ENCODE assay signal across 11 cellular contexts in genomic region chr1:115771094-115771846, GRCh38. TPM values are rescaled to one million over a fixed set of nuclear protein-coding genes. Genes with fewer than 3 reads are reported as not detected.
DNase-seq lines count a peak whose midpoint lies in the region; ATAC-seq and TF ChIP-seq lines count a peak whose summit lies in the region.
"Had no signal": no experiment of that assay in that cellular context is flagged by ENCODE, and none has a peak within 500 bp of the region (broad histone marks: within the 10 kb centered on the region; RNA-seq: fewer than 3 reads in every experiment).

No MANE protein-coding gene starts in this region.

- H3K27ac ChIP-seq in coronary artery (peak overlapping the region; percentile 50 to 65), substantia nigra (ENCODE audit: low read depth, low read length, poor library complexity, severe bottlenecking) (no peak overlapping the region), A673 (ENCODE audit: low read depth, low read length, poor library complexity, severe bottlenecking) (no peak overlapping the region)

- no peaks in the 10 kb centered on the region for H3K4me1 ChIP-seq in A673 (ENCODE audit: insufficient read depth, low read length, poor library complexity, severe bottlenecking)

- H3K4me3 Mint-ChIP-seq in nephron = peak overlapping the region in 2 of 3 experiments; percentile 14 to 29

- no peaks in the 10 kb centered on the region for H3K9me3 ChIP-seq in A673 (ENCODE audit: low read depth, low read length, poor library complexity, severe bottlenecking)

- no peak for DNase-seq in coronary artery (ENCODE audit: low spot score)
- DNase-seq in NCI-H226 = no peak
- DNase-seq in substantia nigra (lab: John Stamatoyannopoulos, UW) = no peak
- no peak for DNase-seq in A673 (ENCODE audit: low spot score)
- DNase-seq: activated T-cell treated with anti-CD3 and anti-CD28 coated beads, Interleukin-2, amount 50 U/mL, for 1 hour; effector memory CD4-positive, alpha-beta T cell had no signal

- peaks cover 25% of the 10 kb centered on the region for H3K4me1 Mint-ChIP-seq in nephron

- peak overlapping the region in 2 of 3 experiments; percentile 12 for H3K27ac Mint-ChIP-seq in nephron

- POLR2A ChIA-PET in A673 (lab: Charles Lee; ENCODE audit: low non-redundant PET) = no interaction called here

- CTCF ChIA-PET in A673 (lab: Charles Lee) = interaction anchor here (0.6 to 1.5 kb wide), 9 partner anchors 11 to 728 kb away, joined by 3 to 17 read pairs (median 5); no protein-coding TSS in a partner anchor

- no peaks in the 10 kb centered on the region for H3K36me3 ChIP-seq in A673 (ENCODE audit: insufficient read depth, low read length, poor library complexity, severe bottlenecking)

- no TSS peak for BruUV-seq in A673 (replicated peaks; lab: Mats Ljungman, UMichigan)

- peaks cover 8% of the 10 kb centered on the region for H3K27me3 Mint-ChIP-seq in nephron (ENCODE audit: low read depth)

- peak; percentile 20 for ATAC-seq in GM19328 (IDR thresholded peaks at IDR 0.05; ENCODE audit: unreplicated experiment)
- ATAC-seq in HG03439 (IDR thresholded peaks at IDR 0.05; ENCODE audit: unreplicated experiment) = peak; percentile 18
- ATAC-seq in HG02571 (IDR thresholded peaks at IDR 0.05; ENCODE audit: unreplicated experiment) = no peak

- H3K9me3 Mint-ChIP-seq in nephron = no peaks in the 10 kb centered on the region

- H3K27me3 ChIP-seq in A673 (replicated peaks; ENCODE audit: insufficient read depth, low read depth, low read length, poor library complexity) = peaks cover 4% of the 10 kb centered on the region

- H3K4me3 ChIP-seq in coronary artery = peak overlapping the region; percentile 52
- no peak overlapping the region for H3K4me3 ChIP-seq in A673 (ENCODE audit: low read depth, low read length, poor library complexity, severe bottlenecking)

- TF ChIP-seq CTCF in coronary artery (IDR thresholded peaks at IDR 0.05) (no peak), nephron (IDR thresholded peaks at IDR 0.05; ENCODE audit: unreplicated experiment in 3 of 3) (no peak), A673 (conservative IDR thresholded peaks at IDR 0.05; ENCODE audit: low read depth, low read length) (no peak)

- H3K36me3 Mint-ChIP-seq in nephron (ENCODE audit: low read depth) = no peaks in the 10 kb centered on the region

- intact Hi-C loops in A673 (cut with micrococcal nuclease; ENCODE audit: unreplicated experiment) = no loop called here

RNA-seq across cellular contexts. Expression of gene CASQ2, which starts 2.8 kb away (rescaled TPM):
- 0.15 and 0.52 TPM in 2 replicates for total RNA-seq in A673 (2021)
- total RNA-seq: HT-29 had no signal

Comparison
In these comparisons a context has a peak if more than half of its experiments do, and no peak if none do; other contexts are left out.
1. H3K27ac ChIP-seq: peak in coronary artery (2 of 2); none in substantia nigra (single experiment) and A673 (single experiment).